In the genomic region with DNA sequence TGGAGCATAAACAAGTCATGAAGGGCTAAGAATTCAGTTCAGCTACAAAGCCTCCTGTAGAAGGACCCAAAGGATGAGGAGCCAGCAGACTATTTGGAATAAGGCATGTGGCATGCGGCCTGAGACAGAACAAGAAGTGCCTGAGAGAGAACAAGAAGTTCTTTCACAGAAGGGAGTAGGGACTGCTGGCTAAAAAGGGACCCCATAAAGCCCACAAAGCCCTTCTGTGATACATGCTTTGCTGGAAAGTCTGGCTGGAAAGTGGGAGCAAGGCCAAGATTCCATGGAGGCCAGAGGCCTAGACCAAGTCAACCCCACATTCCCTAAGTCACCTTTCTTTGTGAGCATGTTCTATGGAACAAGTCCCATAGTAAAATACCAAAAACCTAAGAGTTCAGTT, we compare ENCODE assay signal across 11 cellular contexts. TPM values are rescaled to one million over a fixed set of nuclear protein-coding genes. Genes with fewer than 3 reads are reported as not detected.
DNase-seq lines count a peak whose midpoint lies in the region; ATAC-seq and TF ChIP-seq lines count a peak whose summit lies in the region.
"Had no signal": no experiment of that assay in that cellular context is flagged by ENCODE, and none has a peak within 500 bp of the region (broad histone marks: within the 10 kb centered on the region; RNA-seq: fewer than 3 reads in every experiment).

No MANE protein-coding gene starts in this region.

- TF ChIP-seq EP300 in esophagus muscularis mucosa (IDR thresholded peaks at IDR 0.05) = peak; percentile 52

- H3K4me3 ChIP-seq in esophagus muscularis mucosa = no peak overlapping the region
- no peak overlapping the region for H3K4me3 ChIP-seq in testis
- H3K4me3 ChIP-seq in HAP-1 = no peak overlapping the region

- 53% methylated on average over 1 of the region's 1 CpG for WGBS in esophagus muscularis mucosa
- WGBS in testis, 2 donors = 17 to 27% methylated on average over 1 of the region's 1 CpG

- DNase-seq in T-helper 17 cell (no peak), esophagus muscularis mucosa (ENCODE audit: extremely low spot score) (no peak), myocyte (ENCODE audit: low read depth) (peak; percentile 73), testis (peak; percentile 82), NAMALWA (ENCODE audit: low spot score) (no peak), HAP-1 (ENCODE audit: low spot score in 2 of 2) (no peak)
- DNase-seq: NCI-H187, retina had no signal

- ATAC-seq in T-helper 17 cell = no peak
- ATAC-seq in GM18505 (IDR thresholded peaks at IDR 0.05; ENCODE audit: unreplicated experiment) = no peak
- no peak for ATAC-seq in HG03521 (IDR thresholded peaks at IDR 0.05; ENCODE audit: unreplicated experiment)
- ATAC-seq: Panc1 had no signal

- peak overlapping the region; percentile 75 to 83 (median 80) for H3K27ac ChIP-seq in esophagus muscularis mucosa (replicated peaks in 1 of 4)
- peak overlapping the region; percentile 63 to 92 for H3K27ac ChIP-seq in testis

- in situ Hi-C loops in HAP-1 (cut with MboI; ENCODE audit: low sequenced_read_pairs) = no loop called here

- no peak overlapping the region for H3K4me3 Mint-ChIP-seq in T-helper 17 cell

- no peaks in the 10 kb centered on the region for H3K4me1 Mint-ChIP-seq in T-helper 17 cell

- peaks cover 3% of the 10 kb centered on the region for H3K36me3 Mint-ChIP-seq in T-helper 17 cell (ENCODE audit: low read depth)

- H3K27me3 ChIP-seq in esophagus muscularis mucosa (no peaks in the 10 kb centered on the region), testis (no peaks in the 10 kb centered on the region), HAP-1 (ENCODE audit: low read depth) (no peaks in the 10 kb centered on the region)

- H3K9me3 ChIP-seq in T-helper 17 cell (ENCODE audit: control insufficient read depth, low read length, poor library complexity, severe bottlenecking) (no peaks in the 10 kb centered on the region), esophagus muscularis mucosa (no peaks in the 10 kb centered on the region), testis (no peaks in the 10 kb centered on the region), HAP-1 (no peaks in the 10 kb centered on the region)

- H3K4me1 ChIP-seq in esophagus muscularis mucosa = peaks cover 39 to 48% (median 41%) of the 10 kb centered on the region in 4 donors
- peaks cover 37% of the 10 kb centered on the region for H3K4me1 ChIP-seq in testis
- no peaks in the 10 kb centered on the region for H3K4me1 ChIP-seq in HAP-1

- intact Hi-C loops in esophagus muscularis mucosa (cut with DNase I) (no loop called here), testis (cut with DNase I; ENCODE audit: low total_unique reads) (loop anchor here (10.0 kb wide), 1 partner anchor 170 kb away; no protein-coding TSS in a partner anchor)

- no peaks in the 10 kb centered on the region for H3K27me3 Mint-ChIP-seq in T-helper 17 cell

- H3K36me3 ChIP-seq in esophagus muscularis mucosa (peaks cover 20 to 43% (median 36%) of the 10 kb centered on the region in 4 donors), testis (ENCODE audit: low read depth, missing control alignments) (no peaks in the 10 kb centered on the region), HAP-1 (replicated peaks) (peaks cover 39% of the 10 kb centered on the region)

- TF ChIP-seq CTCF in esophagus muscularis mucosa (IDR thresholded peaks at IDR 0.05) (no peak), testis (IDR thresholded peaks at IDR 0.05) (no peak)

- TF ChIP-seq POLR2A in esophagus muscularis mucosa (IDR thresholded peaks at IDR 0.05; ENCODE audit: low read depth) = no peak
- TF ChIP-seq POLR2A in testis (IDR thresholded peaks at IDR 0.05) = no peak
- TF ChIP-seq POLR2A in GM18505 (IDR thresholded peaks at IDR 0.05; ENCODE audit: borderline replicate concordance, extremely low read depth, insufficient read depth, insufficient read length) = no peak

- peak overlapping the region; percentile 11 for H3K27ac Mint-ChIP-seq in T-helper 17 cell

RNA-seq across cellular contexts. Expression of a gene that starts 35.9 kb away (rescaled TPM):
- total RNA-seq in T-helper 17 cell = 10 to 100 TPM; 33.9 to 37.3 TPM
- total RNA-seq in esophagus muscularis mucosa = 10 to 100 TPM; 31.0 to 49.6 (median 37.6) TPM
- 14.0 and 14.1 TPM in 2 replicates for total RNA-seq in myocyte
- polyA plus RNA-seq in myocyte (2012) = 17.4 TPM
- total RNA-seq in testis = 10 to 100 TPM; 72.1 to 78.5 TPM
- 94.2 TPM for polyA plus RNA-seq in testis (ENCODE audit: insufficient read depth, low read depth, low replicate concordance)

RNA-seq across cellular contexts. Expression of a gene that starts 41.9 kb away (rescaled TPM):
- total RNA-seq in T-helper 17 cell (10 to 100 TPM; 14.8 TPM), esophagus muscularis mucosa (10 to 100 TPM; 17.9 to 25.0 (median 21.9) TPM), myocyte (32.1 and 36.9 TPM in 2 replicates), testis (100 to 1,000 TPM in 1 of 2 donors, 10 to 100 TPM in 1; 99.3 to 120 TPM)
- 26.4 TPM for polyA plus RNA-seq in myocyte (2012)
- 169 TPM for polyA plus RNA-seq in testis (ENCODE audit: insufficient read depth, low read depth, low replicate concordance)

Comparison
In these comparisons a context has a peak if more than half of its experiments do, and no peak if none do; other contexts are left out.
1. DNase-seq: peak in myocyte (single experiment) and testis (single experiment); none in T-helper 17 cell (0 of 3), esophagus muscularis mucosa (single experiment), NAMALWA (single experiment) and HAP-1 (0 of 2).